Comparison of ENCODE assay signal across 17 cellular contexts in genomic region chr1:3745071-3745470, GRCh38. TPM values are rescaled to one million over a fixed set of nuclear protein-coding genes. Genes with fewer than 3 reads are reported as not detected.
DNase-seq lines count a peak whose midpoint lies in the region; ATAC-seq and TF ChIP-seq lines count a peak whose summit lies in the region.
"Had no signal": no experiment of that assay in that cellular context is flagged by ENCODE, and none has a peak within 500 bp of the region (broad histone marks: within the 10 kb centered on the region; RNA-seq: fewer than 3 reads in every experiment).

No MANE protein-coding gene starts in this region.

- H3K36me3 Mint-ChIP-seq in activated CD8-positive, alpha-beta T cell treated with anti-CD3 and anti-CD28 coated beads for 36 hours (ENCODE audit: low read depth): no peaks in the 10 kb centered on the region
- no peaks in the 10 kb centered on the region for H3K36me3 Mint-ChIP-seq in activated CD8-positive, alpha-beta T cell treated with anti-CD3 and anti-CD28 coated beads, Interleukin-2, amount 10 ng/mL, durations not matched to agents 7 days and 5 days (ENCODE audit: low read depth)
- H3K36me3 Mint-ChIP-seq in endothelial cell (ENCODE audit: low read depth, unreplicated experiment) (peaks cover 14% of the 10 kb centered on the region), osteocyte (ENCODE audit: unreplicated experiment) (peaks cover 13% of the 10 kb centered on the region)

- intact Hi-C loops in activated CD8-positive, alpha-beta T cell treated with anti-CD3 and anti-CD28 coated beads for 36 hours (cut with micrococcal nuclease): no loop called here
- intact Hi-C loops in testis (cut with DNase I; ENCODE audit: low total_unique reads): no loop called here

- no peak for DNase-seq in activated CD8-positive, alpha-beta T cell treated with anti-CD3 and anti-CD28 coated beads for 36 hours
- DNase-seq in activated CD8-positive, alpha-beta T cell treated with anti-CD3 and anti-CD28 coated beads, Interleukin-2, amount 10 ng/mL, durations not matched to agents 7 days and 5 days: no peak
- DNase-seq in endothelial cell (ENCODE audit: low spot score) (no peak), osteocyte (ENCODE audit: extremely low spot score, unreplicated experiment) (no peak), DMS 273 (lab: John Stamatoyannopoulos, UW; ENCODE audit: unreplicated experiment) (no peak), testis (no peak)
- DNase-seq: activated gamma-delta T cell treated with Interleukin-2 at 50 U/mL for 16 hours, kidney glomerular epithelial cell, NCI-H1105 treated with DMSO at 0.1 percent for 48 hours, NCI-H774, small intestine had no signal

- no peaks in the 10 kb centered on the region for H3K27me3 Mint-ChIP-seq in activated CD8-positive, alpha-beta T cell treated with anti-CD3 and anti-CD28 coated beads for 36 hours
- H3K27me3 Mint-ChIP-seq in activated CD8-positive, alpha-beta T cell treated with anti-CD3 and anti-CD28 coated beads, Interleukin-2, amount 10 ng/mL, durations not matched to agents 7 days and 5 days (ENCODE audit: low read depth): no peaks in the 10 kb centered on the region
- H3K27me3 Mint-ChIP-seq in endothelial cell (ENCODE audit: unreplicated experiment) (peaks cover 5% of the 10 kb centered on the region), osteocyte (ENCODE audit: unreplicated experiment) (peaks cover 7% of the 10 kb centered on the region)
- H3K27me3 Mint-ChIP-seq: stimulated activated memory B cell treated with anti-CD40 and anti-IgM and Interleukin-4, amounts not matched to agents 10 μg/mL and 1 μg/mL and 100 μg/mL, for 72 hours had no signal

- no peaks in the 10 kb centered on the region for H3K9me3 Mint-ChIP-seq in activated CD8-positive, alpha-beta T cell treated with anti-CD3 and anti-CD28 coated beads for 36 hours
- H3K9me3 Mint-ChIP-seq in activated CD8-positive, alpha-beta T cell treated with anti-CD3 and anti-CD28 coated beads, Interleukin-2, amount 10 ng/mL, durations not matched to agents 7 days and 5 days (ENCODE audit: insufficient read depth): no peaks in the 10 kb centered on the region
- H3K9me3 Mint-ChIP-seq in endothelial cell (ENCODE audit: unreplicated experiment): no peaks in the 10 kb centered on the region
- no peaks in the 10 kb centered on the region for H3K9me3 Mint-ChIP-seq in osteocyte (ENCODE audit: unreplicated experiment)
- H3K9me3 Mint-ChIP-seq: stimulated activated memory B cell treated with anti-CD40 and anti-IgM and Interleukin-4, amounts not matched to agents 10 μg/mL and 1 μg/mL and 100 μg/mL, for 72 hours had no signal

- peaks cover 25% of the 10 kb centered on the region for H3K4me1 Mint-ChIP-seq in activated CD8-positive, alpha-beta T cell treated with anti-CD3 and anti-CD28 coated beads for 36 hours (ENCODE audit: low read depth)
- peaks cover 27% of the 10 kb centered on the region for H3K4me1 Mint-ChIP-seq in activated CD8-positive, alpha-beta T cell treated with anti-CD3 and anti-CD28 coated beads, Interleukin-2, amount 10 ng/mL, durations not matched to agents 7 days and 5 days (ENCODE audit: low read depth)
- H3K4me1 Mint-ChIP-seq in endothelial cell (ENCODE audit: unreplicated experiment): peaks cover 17% of the 10 kb centered on the region
- H3K4me1 Mint-ChIP-seq in osteocyte (ENCODE audit: unreplicated experiment): peaks cover 24% of the 10 kb centered on the region

- H3K9ac ChIP-seq in HUES64 (ENCODE audit: low read depth, low read length): 0 out of 2 replicates have a peak overlapping the region, but pooled peaks have one; percentile 26
- H3K9ac ChIP-seq: parathyroid adenoma had no signal

- peak overlapping the region; percentile 76 for H3K4me3 Mint-ChIP-seq in activated CD8-positive, alpha-beta T cell treated with anti-CD3 and anti-CD28 coated beads for 36 hours
- H3K4me3 Mint-ChIP-seq in activated CD8-positive, alpha-beta T cell treated with anti-CD3 and anti-CD28 coated beads, Interleukin-2, amount 10 ng/mL, durations not matched to agents 7 days and 5 days: no peak overlapping the region
- peak overlapping the region; percentile 16 for H3K4me3 Mint-ChIP-seq in endothelial cell (ENCODE audit: unreplicated experiment)
- peak overlapping the region; percentile 9 for H3K4me3 Mint-ChIP-seq in osteocyte (ENCODE audit: unreplicated experiment)

- H3K4me3 ChIP-seq in HUES64 (ENCODE audit: low read length): no peak overlapping the region
- H3K4me3 ChIP-seq in testis: no peak overlapping the region

- CTCF ChIA-PET in activated CD8-positive, alpha-beta T cell treated with anti-CD3 and anti-CD28 coated beads for 36 hours (lab: Charles Lee): no interaction called here
- CTCF ChIA-PET in activated CD8-positive, alpha-beta T cell treated with anti-CD3 and anti-CD28 coated beads, Interleukin-2, amount 10 ng/mL, durations not matched to agents 7 days and 5 days (lab: Charles Lee): interaction anchor here (0.9 kb wide), 1 partner anchor 20 kb away, joined by 3 read pairs; no protein-coding TSS in a partner anchor

- H3K27me3 ChIP-seq in HUES64 (ENCODE audit: insufficient read depth, low read length) (peaks cover 7% of the 10 kb centered on the region; the same call in 1 of the 2 replicates), testis (no peaks in the 10 kb centered on the region)
- H3K27me3 ChIP-seq: heart left ventricle had no signal

- POLR2A ChIA-PET in activated CD8-positive, alpha-beta T cell treated with anti-CD3 and anti-CD28 coated beads for 36 hours (lab: Charles Lee): no interaction called here
- POLR2A ChIA-PET in activated CD8-positive, alpha-beta T cell treated with anti-CD3 and anti-CD28 coated beads, Interleukin-2, amount 10 ng/mL, durations not matched to agents 7 days and 5 days (lab: Charles Lee): no interaction called here

- TF ChIP-seq CTCF in activated CD8-positive, alpha-beta T cell treated with anti-CD3 and anti-CD28 coated beads for 36 hours (IDR thresholded peaks at IDR 0.05): no peak
- no peak for TF ChIP-seq CTCF in endothelial cell (IDR thresholded peaks at IDR 0.05; ENCODE audit: unreplicated experiment)
- TF ChIP-seq CTCF in osteocyte (IDR thresholded peaks at IDR 0.05): no peak
- no peak for TF ChIP-seq CTCF in testis (IDR thresholded peaks at IDR 0.05)

- H3K4me1 ChIP-seq in HUES64 (ENCODE audit: insufficient read depth, low read length) (peaks cover 14% of the 10 kb centered on the region), testis (peaks cover 32% of the 10 kb centered on the region)

- TF ChIP-seq POLR2A in testis (IDR thresholded peaks at IDR 0.05): no peak

- no peaks in the 10 kb centered on the region for H3K9me3 ChIP-seq in HUES64 (ENCODE audit: insufficient read depth, low read depth, low read length)
- no peaks in the 10 kb centered on the region for H3K9me3 ChIP-seq in testis
- H3K9me3 ChIP-seq: heart left ventricle had no signal

- 90% methylated on average over 12 of the region's 12 CpGs for WGBS in HUES64
- 90 to 91% methylated on average over 12 of the region's 12 CpGs for WGBS in testis, 2 donors

- H3K27ac Mint-ChIP-seq in activated CD8-positive, alpha-beta T cell treated with anti-CD3 and anti-CD28 coated beads for 36 hours: no peak overlapping the region
- H3K27ac Mint-ChIP-seq in activated CD8-positive, alpha-beta T cell treated with anti-CD3 and anti-CD28 coated beads, Interleukin-2, amount 10 ng/mL, durations not matched to agents 7 days and 5 days: no peak overlapping the region
- H3K27ac Mint-ChIP-seq in endothelial cell (ENCODE audit: unreplicated experiment) (no peak overlapping the region), osteocyte (ENCODE audit: unreplicated experiment) (no peak overlapping the region)

- H3K27ac ChIP-seq in HUES64 (ENCODE audit: low read depth, low read length) (no peak overlapping the region), testis (no peak overlapping the region)
- H3K27ac ChIP-seq: HL-60, parathyroid adenoma had no signal

- ATAC-seq in activated CD8-positive, alpha-beta T cell treated with anti-CD3 and anti-CD28 coated beads for 36 hours: no peak
- ATAC-seq in activated CD8-positive, alpha-beta T cell treated with anti-CD3 and anti-CD28 coated beads, Interleukin-2, amount 10 ng/mL, durations not matched to agents 7 days and 5 days: no peak
- ATAC-seq in GM18909 (IDR thresholded peaks at IDR 0.05; ENCODE audit: poor library complexity, unreplicated experiment): no peak
- ATAC-seq: stimulated activated memory B cell treated with anti-CD40 and anti-IgM and Interleukin-4, amounts not matched to agents 10 μg/mL and 1 μg/mL and 100 μg/mL, for 72 hours had no signal

- H3K36me3 ChIP-seq in HUES64 (ENCODE audit: insufficient read depth, low read length) (peaks cover 37% of the 10 kb centered on the region), testis (ENCODE audit: low read depth, missing control alignments) (no peaks in the 10 kb centered on the region)

RNA-seq across cellular contexts. Expression of gene CCDC27, which starts 7.2 kb away (rescaled TPM):
- total RNA-seq in activated CD8-positive, alpha-beta T cell treated with anti-CD3 and anti-CD28 coated beads for 36 hours: not detected
- total RNA-seq in activated CD8-positive, alpha-beta T cell treated with anti-CD3 and anti-CD28 coated beads, Interleukin-2, amount 10 ng/mL, durations not matched to agents 7 days and 5 days: not detected
- 0.05 TPM for polyA plus RNA-seq in HUES64 (2013, experiment 1 of 2)
- not detected for polyA plus RNA-seq in HUES64 (2013, experiment 2 of 2)
- not detected for total RNA-seq in endothelial cell (ENCODE audit: unreplicated experiment)
- not detected in 2 replicates for total RNA-seq in osteocyte
- 10 to 100 TPM; 10.6 to 18.3 TPM for total RNA-seq in testis
- polyA plus RNA-seq in testis (ENCODE audit: insufficient read depth, low read depth, low replicate concordance): 28.4 TPM
- total RNA-seq: heart left ventricle had no signal
- polyA plus RNA-seq: heart left ventricle had no signal

RNA-seq across cellular contexts. Expression of gene SMIM1, which starts 27.5 kb away (rescaled TPM):
- 1 to 10 TPM; 1.5 to 2.2 TPM for total RNA-seq in activated CD8-positive, alpha-beta T cell treated with anti-CD3 and anti-CD28 coated beads for 36 hours
- total RNA-seq in activated CD8-positive, alpha-beta T cell treated with anti-CD3 and anti-CD28 coated beads, Interleukin-2, amount 10 ng/mL, durations not matched to agents 7 days and 5 days: not detected
- 4.8 TPM for polyA plus RNA-seq in HUES64 (2013, experiment 1 of 2)
- 3.6 TPM for polyA plus RNA-seq in HUES64 (2013, experiment 2 of 2)
- total RNA-seq in endothelial cell (ENCODE audit: unreplicated experiment): 2.1 TPM
- 0.73 and 1.3 TPM in 2 replicates for total RNA-seq in osteocyte
- 100 to 1,000 TPM; 205 to 213 TPM for total RNA-seq in testis
- 92.9 TPM for polyA plus RNA-seq in testis (ENCODE audit: insufficient read depth, low read depth, low replicate concordance)

RNA-seq across cellular contexts. Expression of gene LRRC47, which starts 51.2 kb away (rescaled TPM):
- 10 to 100 TPM; 32.6 to 33.1 TPM for total RNA-seq in activated CD8-positive, alpha-beta T cell treated with anti-CD3 and anti-CD28 coated beads for 36 hours
- total RNA-seq in activated CD8-positive, alpha-beta T cell treated with anti-CD3 and anti-CD28 coated beads, Interleukin-2, amount 10 ng/mL, durations not matched to agents 7 days and 5 days: 10 to 100 TPM; 36.4 to 39.5 TPM
- 43.8 TPM for polyA plus RNA-seq in HUES64 (2013, experiment 1 of 2)
- 39.4 TPM for polyA plus RNA-seq in HUES64 (2013, experiment 2 of 2)
- 52.2 TPM for total RNA-seq in endothelial cell (ENCODE audit: unreplicated experiment)
- total RNA-seq in osteocyte: 52.3 and 59.5 TPM in 2 replicates
- 10 to 100 TPM; 45.9 to 46.6 TPM for total RNA-seq in testis
- 27.6 TPM for polyA plus RNA-seq in testis (ENCODE audit: insufficient read depth, low read depth, low replicate concordance)

Comparison
In these comparisons a context has a peak if more than half of its experiments do, and no peak if none do; other contexts are left out.
1. RNA of gene CCDC27, which starts 7.2 kb away (total RNA-seq): 10.6 to 18.3 TPM in testis; not detected in activated CD8-positive, alpha-beta T cell treated with anti-CD3 and anti-CD28 coated beads for 36 hours, not detected in activated CD8-positive, alpha-beta T cell treated with anti-CD3 and anti-CD28 coated beads, Interleukin-2, amount 10 ng/mL, durations not matched to agents 7 days and 5 days, not detected in endothelial cell (single experiment) and not detected in osteocyte; every median in the first group is over 10 times any median in the second.
2. RNA of gene SMIM1, which starts 27.5 kb away (total RNA-seq): 205 to 213 TPM in testis; 1.5 to 2.2 TPM in activated CD8-positive, alpha-beta T cell treated with anti-CD3 and anti-CD28 coated beads for 36 hours, 2.1 TPM in endothelial cell (single experiment), 0.73 to 1.3 TPM in osteocyte and not detected in activated CD8-positive, alpha-beta T cell treated with anti-CD3 and anti-CD28 coated beads, Interleukin-2, amount 10 ng/mL, durations not matched to agents 7 days and 5 days; every median in the first group is over 10 times any median in the second.